1 cellular context compared by ENCODE assay signal in the genomic region with DNA sequence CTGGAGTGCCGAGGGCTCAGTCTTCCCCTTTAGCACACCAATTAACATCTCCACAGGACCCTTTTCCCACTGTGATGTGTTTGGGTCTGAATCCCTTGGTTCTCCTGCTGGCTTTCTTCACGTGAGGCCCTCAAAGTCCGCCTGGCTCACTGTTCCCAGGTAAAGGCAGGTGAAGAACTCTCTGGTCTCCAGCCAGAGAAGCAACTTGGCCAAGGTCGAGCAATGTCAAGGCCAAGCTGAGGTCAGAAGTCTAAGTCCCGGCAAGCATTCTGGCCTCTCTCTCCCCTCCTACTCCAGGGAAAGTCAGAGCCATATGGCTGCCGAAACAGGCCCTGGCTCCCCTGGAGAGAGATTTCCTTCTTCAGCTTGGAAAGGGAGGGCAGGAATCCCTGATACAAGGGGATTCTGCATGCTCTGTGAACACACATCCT.
A peak's percentile ranks its signal among the peaks of the same experiment; 100 is the strongest.
TF ChIP-seq lines count a peak whose summit lies in the region.

No MANE protein-coding gene starts in this region.

TF ChIP-seq in WTC11, 78 proteins besides CTCF, POLR2A, EP300 and RAD21 (continued from another document):
- TF ChIP-seq, protein P1, sequence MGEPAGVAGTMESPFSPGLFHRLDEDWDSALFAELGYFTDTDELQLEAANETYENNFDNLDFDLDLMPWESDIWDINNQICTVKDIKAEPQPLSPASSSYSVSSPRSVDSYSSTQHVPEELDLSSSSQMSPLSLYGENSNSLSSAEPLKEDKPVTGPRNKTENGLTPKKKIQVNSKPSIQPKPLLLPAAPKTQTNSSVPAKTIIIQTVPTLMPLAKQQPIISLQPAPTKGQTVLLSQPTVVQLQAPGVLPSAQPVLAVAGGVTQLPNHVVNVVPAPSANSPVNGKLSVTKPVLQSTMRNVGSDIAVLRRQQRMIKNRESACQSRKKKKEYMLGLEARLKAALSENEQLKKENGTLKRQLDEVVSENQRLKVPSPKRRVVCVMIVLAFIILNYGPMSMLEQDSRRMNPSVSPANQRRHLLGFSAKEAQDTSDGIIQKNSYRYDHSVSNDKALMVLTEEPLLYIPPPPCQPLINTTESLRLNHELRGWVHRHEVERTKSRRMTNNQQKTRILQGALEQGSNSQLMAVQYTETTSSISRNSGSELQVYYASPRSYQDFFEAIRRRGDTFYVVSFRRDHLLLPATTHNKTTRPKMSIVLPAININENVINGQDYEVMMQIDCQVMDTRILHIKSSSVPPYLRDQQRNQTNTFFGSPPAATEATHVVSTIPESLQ (CRISPR knock-in tag; IDR thresholded peaks at IDR 0.05) = no peak
- TF ChIP-seq, protein P2, sequence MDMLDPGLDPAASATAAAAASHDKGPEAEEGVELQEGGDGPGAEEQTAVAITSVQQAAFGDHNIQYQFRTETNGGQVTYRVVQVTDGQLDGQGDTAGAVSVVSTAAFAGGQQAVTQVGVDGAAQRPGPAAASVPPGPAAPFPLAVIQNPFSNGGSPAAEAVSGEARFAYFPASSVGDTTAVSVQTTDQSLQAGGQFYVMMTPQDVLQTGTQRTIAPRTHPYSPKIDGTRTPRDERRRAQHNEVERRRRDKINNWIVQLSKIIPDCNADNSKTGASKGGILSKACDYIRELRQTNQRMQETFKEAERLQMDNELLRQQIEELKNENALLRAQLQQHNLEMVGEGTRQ (CRISPR knock-in tag; IDR thresholded peaks at IDR 0.05) = peak; percentile 41
- TF ChIP-seq TP53 (CRISPR knock-in tag; IDR thresholded peaks at IDR 0.05) (no peak), ZNF423 (CRISPR knock-in tag; IDR thresholded peaks at IDR 0.05) (peak; percentile 96), SOX15 (CRISPR knock-in tag; IDR thresholded peaks at IDR 0.05) (no peak), RORB (CRISPR knock-in tag; IDR thresholded peaks at IDR 0.05) (no peak), NR3C1 (CRISPR knock-in tag; conservative IDR thresholded peaks at IDR 0.05; ENCODE audit: low read depth) (no peak), KAT7 (CRISPR knock-in tag; IDR thresholded peaks at IDR 0.05; ENCODE audit: borderline replicate concordance) (no peak)
- TF ChIP-seq, protein P3, sequence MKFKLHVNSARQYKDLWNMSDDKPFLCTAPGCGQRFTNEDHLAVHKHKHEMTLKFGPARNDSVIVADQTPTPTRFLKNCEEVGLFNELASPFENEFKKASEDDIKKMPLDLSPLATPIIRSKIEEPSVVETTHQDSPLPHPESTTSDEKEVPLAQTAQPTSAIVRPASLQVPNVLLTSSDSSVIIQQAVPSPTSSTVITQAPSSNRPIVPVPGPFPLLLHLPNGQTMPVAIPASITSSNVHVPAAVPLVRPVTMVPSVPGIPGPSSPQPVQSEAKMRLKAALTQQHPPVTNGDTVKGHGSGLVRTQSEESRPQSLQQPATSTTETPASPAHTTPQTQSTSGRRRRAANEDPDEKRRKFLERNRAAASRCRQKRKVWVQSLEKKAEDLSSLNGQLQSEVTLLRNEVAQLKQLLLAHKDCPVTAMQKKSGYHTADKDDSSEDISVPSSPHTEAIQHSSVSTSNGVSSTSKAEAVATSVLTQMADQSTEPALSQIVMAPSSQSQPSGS (CRISPR knock-in tag; IDR thresholded peaks at IDR 0.05; ENCODE audit: borderline replicate concordance, low read depth) = no peak
- TF ChIP-seq, protein P4, sequence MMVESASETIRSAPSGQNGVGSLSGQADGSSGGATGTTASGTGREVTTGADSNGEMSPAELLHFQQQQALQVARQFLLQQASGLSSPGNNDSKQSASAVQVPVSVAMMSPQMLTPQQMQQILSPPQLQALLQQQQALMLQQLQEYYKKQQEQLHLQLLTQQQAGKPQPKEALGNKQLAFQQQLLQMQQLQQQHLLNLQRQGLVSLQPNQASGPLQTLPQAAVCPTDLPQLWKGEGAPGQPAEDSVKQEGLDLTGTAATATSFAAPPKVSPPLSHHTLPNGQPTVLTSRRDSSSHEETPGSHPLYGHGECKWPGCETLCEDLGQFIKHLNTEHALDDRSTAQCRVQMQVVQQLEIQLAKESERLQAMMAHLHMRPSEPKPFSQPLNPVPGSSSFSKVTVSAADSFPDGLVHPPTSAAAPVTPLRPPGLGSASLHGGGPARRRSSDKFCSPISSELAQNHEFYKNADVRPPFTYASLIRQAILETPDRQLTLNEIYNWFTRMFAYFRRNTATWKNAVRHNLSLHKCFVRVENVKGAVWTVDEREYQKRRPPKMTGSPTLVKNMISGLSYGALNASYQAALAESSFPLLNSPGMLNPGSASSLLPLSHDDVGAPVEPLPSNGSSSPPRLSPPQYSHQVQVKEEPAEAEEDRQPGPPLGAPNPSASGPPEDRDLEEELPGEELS (CRISPR knock-in tag; IDR thresholded peaks at IDR 0.05) = no peak
- TF ChIP-seq, protein P5, sequence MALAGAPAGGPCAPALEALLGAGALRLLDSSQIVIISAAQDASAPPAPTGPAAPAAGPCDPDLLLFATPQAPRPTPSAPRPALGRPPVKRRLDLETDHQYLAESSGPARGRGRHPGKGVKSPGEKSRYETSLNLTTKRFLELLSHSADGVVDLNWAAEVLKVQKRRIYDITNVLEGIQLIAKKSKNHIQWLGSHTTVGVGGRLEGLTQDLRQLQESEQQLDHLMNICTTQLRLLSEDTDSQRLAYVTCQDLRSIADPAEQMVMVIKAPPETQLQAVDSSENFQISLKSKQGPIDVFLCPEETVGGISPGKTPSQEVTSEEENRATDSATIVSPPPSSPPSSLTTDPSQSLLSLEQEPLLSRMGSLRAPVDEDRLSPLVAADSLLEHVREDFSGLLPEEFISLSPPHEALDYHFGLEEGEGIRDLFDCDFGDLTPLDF (CRISPR knock-in tag; IDR thresholded peaks at IDR 0.05) = no peak
TF ChIP-seq in WTC11: peak in this region for 4.
